Comparison of ENCODE assay signal across 11 cellular contexts in genomic region chr16:59385953-59386352, GRCh38.
DNase-seq lines count a peak whose midpoint lies in the region; ATAC-seq and TF ChIP-seq lines count a peak whose summit lies in the region.
"Had no signal": no experiment of that assay in that cellular context is flagged by ENCODE, and none has a peak within 500 bp of the region (broad histone marks: within the 10 kb centered on the region; RNA-seq: fewer than 3 reads in every experiment).

No MANE protein-coding gene starts in this region.

- H3K36me3 ChIP-seq in RWPE2 (ENCODE audit: low read depth) (no peaks in the 10 kb centered on the region), osteoblast (ENCODE audit: insufficient read depth, low read length) (no peaks in the 10 kb centered on the region), gastrocnemius medialis (no peaks in the 10 kb centered on the region)
- H3K36me3 ChIP-seq: ascending aorta had no signal

- no peaks in the 10 kb centered on the region for H3K27me3 ChIP-seq in RWPE2 (ENCODE audit: insufficient read depth, poor library complexity, severe bottlenecking)
- H3K27me3 ChIP-seq in osteoblast (ENCODE audit: insufficient read depth, low read length), result no peaks in the 10 kb centered on the region
- no peaks in the 10 kb centered on the region for H3K27me3 ChIP-seq in gastrocnemius medialis
- H3K27me3 ChIP-seq: ascending aorta had no signal

- DNase-seq in ELR (ENCODE audit: low read depth) (peak; percentile 63), RWPE2 (ENCODE audit: low spot score) (no peak), fibroblast of pulmonary artery (ENCODE audit: low read depth) (peak; percentile 43), osteoblast (ENCODE audit: insufficient read length, low spot score, missing footprints) (peak; percentile 32), gastrocnemius medialis (no peak), cortex of kidney (lab: John Stamatoyannopoulos, UW) (no peak)
- DNase-seq: CD4-positive, alpha-beta T cell; NCI-H2081 had no signal

- peak overlapping the region; percentile 14 for H3K4me2 ChIP-seq in osteoblast (ENCODE audit: insufficient read depth, low read length)

- H3K9me3 ChIP-seq in RWPE2 (ENCODE audit: severe bottlenecking) (no peaks in the 10 kb centered on the region), osteoblast (ENCODE audit: low read depth, low read length) (no peaks in the 10 kb centered on the region), gastrocnemius medialis (no peaks in the 10 kb centered on the region)
- H3K9me3 ChIP-seq: ascending aorta had no signal

- TF ChIP-seq CTCF in RWPE2 (IDR thresholded peaks at IDR 0.05; ENCODE audit: poor library complexity, severe bottlenecking), result no peak
- TF ChIP-seq CTCF in fibroblast of pulmonary artery (IDR thresholded peaks at IDR 0.05; ENCODE audit: low read length, missing control alignments), result no peak
- no peak for TF ChIP-seq CTCF in osteoblast (IDR thresholded peaks at IDR 0.05; ENCODE audit: extremely low read depth, low read depth, low read length)
- TF ChIP-seq CTCF in gastrocnemius medialis (IDR thresholded peaks at IDR 0.05 in 4 of 5, conservative IDR thresholded peaks at IDR 0.05 in 1 of 5), result no peak

- H2AFZ ChIP-seq in osteoblast (ENCODE audit: low read length), result no peak overlapping the region

- H3K4me3 ChIP-seq in RWPE2 (ENCODE audit: severe bottlenecking), result no peak overlapping the region
- no peak overlapping the region for H3K4me3 ChIP-seq in fibroblast of pulmonary artery (replicated peaks; ENCODE audit: low read depth, low read length)
- no peak overlapping the region for H3K4me3 ChIP-seq in osteoblast (ENCODE audit: insufficient read depth, low read length)
- no peak overlapping the region for H3K4me3 ChIP-seq in gastrocnemius medialis
- H3K4me3 ChIP-seq: ascending aorta had no signal

- H3K4me1 ChIP-seq in RWPE2 (ENCODE audit: insufficient read depth, poor library complexity, severe bottlenecking), result no peaks in the 10 kb centered on the region
- H3K4me1 ChIP-seq in osteoblast (ENCODE audit: insufficient read depth, low read length), result peaks cover 8% of the 10 kb centered on the region
- H3K4me1 ChIP-seq in gastrocnemius medialis, result no peaks in the 10 kb centered on the region
- H3K4me1 ChIP-seq: ascending aorta had no signal

- peak; percentile 73 for ATAC-seq in RWPE2 (ENCODE audit: low read depth)
- no peak for ATAC-seq in gastrocnemius medialis
- ATAC-seq in HG03196 (IDR thresholded peaks at IDR 0.05; ENCODE audit: unreplicated experiment), result no peak
- ATAC-seq in HG03520 (IDR thresholded peaks at IDR 0.05; ENCODE audit: unreplicated experiment), result no peak

- H3K79me2 ChIP-seq in osteoblast (ENCODE audit: insufficient read depth, low read length), result no peaks in the 10 kb centered on the region

- TF ChIP-seq POLR2A in gastrocnemius medialis (IDR thresholded peaks at IDR 0.05), result no peak

- intact Hi-C loops in gastrocnemius medialis (cut with DNase I; ENCODE audit: low total_unique reads), result no loop called here

- H3K27ac ChIP-seq in RWPE2 (ENCODE audit: poor library complexity, severe bottlenecking), result no peak overlapping the region
- H3K27ac ChIP-seq in osteoblast (ENCODE audit: low read depth, low read length), result no peak overlapping the region
- H3K27ac ChIP-seq in gastrocnemius medialis, result no peak overlapping the region
- H3K27ac ChIP-seq: ascending aorta had no signal

- in situ Hi-C loops in gastrocnemius medialis (cut with MboI; ENCODE audit: low sequenced_read_pairs in 4 of 4), result no loop called here

- no peaks in the 10 kb centered on the region for H4K20me1 ChIP-seq in osteoblast (ENCODE audit: insufficient read depth, low read length)

Comparison
In these comparisons a context has a peak if more than half of its experiments do, and no peak if none do; other contexts are left out.
1. DNase-seq: peak in ELR (single experiment), fibroblast of pulmonary artery (single experiment) and osteoblast (single experiment); none in RWPE2 (single experiment), gastrocnemius medialis (0 of 2) and cortex of kidney (single experiment).